7 cellular contexts compared by ENCODE assay signal in genomic region chr16:53892155-53892554, GRCh38.
DNase-seq lines count a peak whose midpoint lies in the region; ATAC-seq and TF ChIP-seq lines count a peak whose summit lies in the region.

No MANE protein-coding gene starts in this region.

- CTCF ChIA-PET in RWPE1 (lab: Yijun Ruan, JAX), result interaction anchor here (0.5 to 0.8 kb wide), 4 partner anchors 41 to 489 kb away, joined by 3 to 5 read pairs (median 3); no protein-coding TSS in a partner anchor

- no peaks in the 10 kb centered on the region for H3K9me3 ChIP-seq in KOPT-K1 (ENCODE audit: insufficient read depth, low read length, poor library complexity, severe bottlenecking)
- H3K9me3 ChIP-seq in ascending aorta, result no peaks in the 10 kb centered on the region

- H3K27me3 ChIP-seq in ascending aorta, result no peaks in the 10 kb centered on the region

- no peak for ATAC-seq in GM21619 (IDR thresholded peaks at IDR 0.05; ENCODE audit: unreplicated experiment)

- POLR2A ChIA-PET in RWPE1 (lab: Yijun Ruan, JAX; ENCODE audit: low non-redundant PET), result interaction anchor here (0.6 kb wide), 1 partner anchor 395 kb away, joined by 3 read pairs; the partner anchor contains the start of gene IRX3

- no peak overlapping the region for H3K4me3 ChIP-seq in ascending aorta

- H3K36me3 ChIP-seq in KOPT-K1 (ENCODE audit: insufficient read depth, low read length), result no peaks in the 10 kb centered on the region
- peaks cover 0 to 15% of the 10 kb centered on the region in 2 donors for H3K36me3 ChIP-seq in ascending aorta

- peak overlapping the region; percentile 34 for H3K27ac ChIP-seq in KOPT-K1 (ENCODE audit: low read depth, low read length, poor library complexity, severe bottlenecking)
- no peak overlapping the region for H3K27ac ChIP-seq in RWPE1
- H3K27ac ChIP-seq in ascending aorta, result no peak overlapping the region

- DNase-seq in GM04504 (ENCODE audit: low read depth) (peak; percentile 26), RWPE1 (ENCODE audit: low spot score) (peak; percentile 22), ascending aorta (ENCODE audit: low spot score in 2 of 2) (no peak), hippocampal formation (lab: John Stamatoyannopoulos, UW) (peak; percentile 62 to 64), smooth muscle cell of the brain vasculature (ENCODE audit: low read depth, low spot score) (peak; percentile 55)

- peaks cover 0 to 12% of the 10 kb centered on the region in 2 donors for H3K4me1 ChIP-seq in ascending aorta

- TF ChIP-seq CTCF in RWPE1 (conservative IDR thresholded peaks at IDR 0.05; ENCODE audit: low read depth) (peak; percentile 65), ascending aorta (IDR thresholded peaks at IDR 0.05) (peak; percentile 30 to 63 (median 50))

- intact Hi-C loops in ascending aorta (cut with DNase I), result no loop called here

Comparison
In these comparisons a context has a peak if more than half of its experiments do, and no peak if none do; other contexts are left out.
1. DNase-seq: peak in GM04504 (single experiment), RWPE1 (single experiment), hippocampal formation (2 of 2) and smooth muscle cell of the brain vasculature (single experiment); none in ascending aorta (0 of 2).